1 cellular context compared by ENCODE assay signal in the genomic region with DNA sequence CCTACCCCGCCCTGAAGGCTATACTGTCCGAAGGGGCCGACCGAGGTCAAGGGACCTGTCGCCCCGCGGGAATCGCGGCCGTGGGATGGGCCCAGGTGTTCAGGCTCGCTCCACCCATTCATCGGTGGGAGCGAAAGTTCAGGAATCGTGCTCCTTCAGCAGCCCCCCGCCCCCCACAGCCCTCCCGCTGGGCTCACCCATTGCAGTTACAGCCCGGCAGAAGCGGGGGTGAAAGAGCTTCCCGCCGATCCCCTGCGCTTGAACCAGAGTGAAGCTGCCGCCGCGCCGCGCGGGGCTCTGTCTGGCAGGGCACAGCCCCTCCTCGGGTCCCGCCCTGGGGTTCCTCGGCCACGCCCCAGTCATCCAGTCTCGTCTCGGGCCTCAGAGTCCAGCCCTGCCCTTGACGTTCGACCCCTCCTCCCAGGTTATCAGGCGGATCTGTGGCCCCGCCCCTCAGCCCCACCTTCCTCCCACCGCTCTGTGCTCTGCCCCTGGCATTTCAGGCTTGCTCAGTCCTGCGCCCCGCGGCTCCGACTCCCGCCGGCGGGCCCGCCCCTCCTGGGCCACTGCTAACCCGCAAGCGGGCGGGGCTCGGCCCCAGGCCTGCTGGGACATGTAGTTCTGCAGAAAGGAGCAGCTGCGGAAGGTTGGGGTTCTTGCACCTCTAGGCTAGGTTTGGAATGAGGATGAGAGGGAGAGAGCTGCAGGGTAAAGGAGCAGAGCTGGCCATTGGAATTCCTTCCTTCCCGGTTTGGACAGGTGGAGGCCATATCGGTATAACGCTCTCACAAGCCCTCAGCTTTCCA.
TF ChIP-seq lines count a peak whose summit lies in the region.

A gene (minus strand): TSS at position 303 of the 806 bp plus-strand sequence. CDS start 3,955 bp downstream, outside the sequence.

TF ChIP-seq in HepG2, 621 proteins besides CTCF, POLR2A, EP300 and RAD21 (continued from another document and continues in another):
- TF ChIP-seq, protein P1, sequence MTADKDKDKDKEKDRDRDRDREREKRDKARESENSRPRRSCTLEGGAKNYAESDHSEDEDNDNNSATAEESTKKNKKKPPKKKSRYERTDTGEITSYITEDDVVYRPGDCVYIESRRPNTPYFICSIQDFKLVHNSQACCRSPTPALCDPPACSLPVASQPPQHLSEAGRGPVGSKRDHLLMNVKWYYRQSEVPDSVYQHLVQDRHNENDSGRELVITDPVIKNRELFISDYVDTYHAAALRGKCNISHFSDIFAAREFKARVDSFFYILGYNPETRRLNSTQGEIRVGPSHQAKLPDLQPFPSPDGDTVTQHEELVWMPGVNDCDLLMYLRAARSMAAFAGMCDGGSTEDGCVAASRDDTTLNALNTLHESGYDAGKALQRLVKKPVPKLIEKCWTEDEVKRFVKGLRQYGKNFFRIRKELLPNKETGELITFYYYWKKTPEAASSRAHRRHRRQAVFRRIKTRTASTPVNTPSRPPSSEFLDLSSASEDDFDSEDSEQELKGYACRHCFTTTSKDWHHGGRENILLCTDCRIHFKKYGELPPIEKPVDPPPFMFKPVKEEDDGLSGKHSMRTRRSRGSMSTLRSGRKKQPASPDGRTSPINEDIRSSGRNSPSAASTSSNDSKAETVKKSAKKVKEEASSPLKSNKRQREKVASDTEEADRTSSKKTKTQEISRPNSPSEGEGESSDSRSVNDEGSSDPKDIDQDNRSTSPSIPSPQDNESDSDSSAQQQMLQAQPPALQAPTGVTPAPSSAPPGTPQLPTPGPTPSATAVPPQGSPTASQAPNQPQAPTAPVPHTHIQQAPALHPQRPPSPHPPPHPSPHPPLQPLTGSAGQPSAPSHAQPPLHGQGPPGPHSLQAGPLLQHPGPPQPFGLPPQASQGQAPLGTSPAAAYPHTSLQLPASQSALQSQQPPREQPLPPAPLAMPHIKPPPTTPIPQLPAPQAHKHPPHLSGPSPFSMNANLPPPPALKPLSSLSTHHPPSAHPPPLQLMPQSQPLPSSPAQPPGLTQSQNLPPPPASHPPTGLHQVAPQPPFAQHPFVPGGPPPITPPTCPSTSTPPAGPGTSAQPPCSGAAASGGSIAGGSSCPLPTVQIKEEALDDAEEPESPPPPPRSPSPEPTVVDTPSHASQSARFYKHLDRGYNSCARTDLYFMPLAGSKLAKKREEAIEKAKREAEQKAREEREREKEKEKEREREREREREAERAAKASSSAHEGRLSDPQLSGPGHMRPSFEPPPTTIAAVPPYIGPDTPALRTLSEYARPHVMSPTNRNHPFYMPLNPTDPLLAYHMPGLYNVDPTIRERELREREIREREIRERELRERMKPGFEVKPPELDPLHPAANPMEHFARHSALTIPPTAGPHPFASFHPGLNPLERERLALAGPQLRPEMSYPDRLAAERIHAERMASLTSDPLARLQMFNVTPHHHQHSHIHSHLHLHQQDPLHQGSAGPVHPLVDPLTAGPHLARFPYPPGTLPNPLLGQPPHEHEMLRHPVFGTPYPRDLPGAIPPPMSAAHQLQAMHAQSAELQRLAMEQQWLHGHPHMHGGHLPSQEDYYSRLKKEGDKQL (CRISPR knock-in tag; IDR thresholded peaks at IDR 0.05; ENCODE audit: low read depth), result no peak
- TF ChIP-seq ZNF562 (CRISPR knock-in tag; IDR thresholded peaks at IDR 0.05; ENCODE audit: borderline replicate concordance), result no peak
- peak; percentile 39; the same call in 1 of the 2 replicates for TF ChIP-seq SRY (CRISPR knock-in tag; IDR thresholded peaks at IDR 0.05)
- TF ChIP-seq ZNF549 (CRISPR knock-in tag; IDR thresholded peaks at IDR 0.05), result no peak
- TF ChIP-seq, protein P2, sequence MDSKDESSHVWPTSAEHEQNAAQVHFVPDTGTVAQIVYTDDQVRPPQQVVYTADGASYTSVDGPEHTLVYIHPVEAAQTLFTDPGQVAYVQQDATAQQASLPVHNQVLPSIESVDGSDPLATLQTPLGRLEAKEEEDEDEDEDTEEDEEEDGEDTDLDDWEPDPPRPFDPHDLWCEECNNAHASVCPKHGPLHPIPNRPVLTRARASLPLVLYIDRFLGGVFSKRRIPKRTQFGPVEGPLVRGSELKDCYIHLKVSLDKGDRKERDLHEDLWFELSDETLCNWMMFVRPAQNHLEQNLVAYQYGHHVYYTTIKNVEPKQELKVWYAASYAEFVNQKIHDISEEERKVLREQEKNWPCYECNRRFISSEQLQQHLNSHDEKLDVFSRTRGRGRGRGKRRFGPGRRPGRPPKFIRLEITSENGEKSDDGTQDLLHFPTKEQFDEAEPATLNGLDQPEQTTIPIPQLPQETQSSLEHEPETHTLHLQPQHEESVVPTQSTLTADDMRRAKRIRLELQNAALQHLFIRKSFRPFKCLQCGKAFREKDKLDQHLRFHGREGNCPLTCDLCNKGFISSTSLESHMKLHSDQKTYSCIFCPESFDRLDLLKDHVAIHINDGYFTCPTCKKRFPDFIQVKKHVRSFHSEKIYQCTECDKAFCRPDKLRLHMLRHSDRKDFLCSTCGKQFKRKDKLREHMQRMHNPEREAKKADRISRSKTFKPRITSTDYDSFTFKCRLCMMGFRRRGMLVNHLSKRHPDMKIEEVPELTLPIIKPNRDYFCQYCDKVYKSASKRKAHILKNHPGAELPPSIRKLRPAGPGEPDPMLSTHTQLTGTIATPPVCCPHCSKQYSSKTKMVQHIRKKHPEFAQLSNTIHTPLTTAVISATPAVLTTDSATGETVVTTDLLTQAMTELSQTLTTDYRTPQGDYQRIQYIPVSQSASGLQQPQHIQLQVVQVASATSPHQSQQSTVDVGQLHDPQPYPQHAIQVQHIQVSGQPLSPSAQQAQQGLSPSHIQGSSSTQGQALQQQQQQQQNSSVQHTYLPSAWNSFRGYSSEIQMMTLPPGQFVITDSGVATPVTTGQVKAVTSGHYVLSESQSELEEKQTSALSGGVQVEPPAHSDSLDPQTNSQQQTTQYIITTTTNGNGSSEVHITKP (CRISPR knock-in tag; IDR thresholded peaks at IDR 0.05; ENCODE audit: low read depth), result peak; percentile 64; the same call in 1 of the 2 replicates
- no peak for TF ChIP-seq CHD4 (IDR thresholded peaks at IDR 0.05; ENCODE audit: borderline replicate concordance, low read length)
- TF ChIP-seq MZF1 (CRISPR knock-in tag; IDR thresholded peaks at IDR 0.05; ENCODE audit: borderline replicate concordance), result no peak
- TF ChIP-seq SP5 (CRISPR knock-in tag; IDR thresholded peaks at IDR 0.05; ENCODE audit: borderline replicate concordance, low read depth), result peak; percentile 97
- TF ChIP-seq RXRA (CRISPR knock-in tag; IDR thresholded peaks at IDR 0.05), result peak; percentile 87
- TF ChIP-seq TGIF2 (CRISPR knock-in tag; IDR thresholded peaks at IDR 0.05), result peak; percentile 92
- no peak for TF ChIP-seq ZNF674 (CRISPR knock-in tag; IDR thresholded peaks at IDR 0.05; ENCODE audit: low read depth)
- TF ChIP-seq ZSCAN9 (CRISPR knock-in tag; IDR thresholded peaks at IDR 0.05; ENCODE audit: borderline replicate concordance), result peak; percentile 30; the same call in 1 of the 2 replicates
- no peak for TF ChIP-seq ATAD3A (CRISPR knock-in tag; IDR thresholded peaks at IDR 0.05)
- TF ChIP-seq ETV5 (CRISPR knock-in tag; IDR thresholded peaks at IDR 0.05; ENCODE audit: borderline replicate concordance), result no peak
- TF ChIP-seq HNRNPUL1 (IDR thresholded peaks at IDR 0.05; ENCODE audit: low read depth, low read length), result no peak
- TF ChIP-seq, protein P3, sequence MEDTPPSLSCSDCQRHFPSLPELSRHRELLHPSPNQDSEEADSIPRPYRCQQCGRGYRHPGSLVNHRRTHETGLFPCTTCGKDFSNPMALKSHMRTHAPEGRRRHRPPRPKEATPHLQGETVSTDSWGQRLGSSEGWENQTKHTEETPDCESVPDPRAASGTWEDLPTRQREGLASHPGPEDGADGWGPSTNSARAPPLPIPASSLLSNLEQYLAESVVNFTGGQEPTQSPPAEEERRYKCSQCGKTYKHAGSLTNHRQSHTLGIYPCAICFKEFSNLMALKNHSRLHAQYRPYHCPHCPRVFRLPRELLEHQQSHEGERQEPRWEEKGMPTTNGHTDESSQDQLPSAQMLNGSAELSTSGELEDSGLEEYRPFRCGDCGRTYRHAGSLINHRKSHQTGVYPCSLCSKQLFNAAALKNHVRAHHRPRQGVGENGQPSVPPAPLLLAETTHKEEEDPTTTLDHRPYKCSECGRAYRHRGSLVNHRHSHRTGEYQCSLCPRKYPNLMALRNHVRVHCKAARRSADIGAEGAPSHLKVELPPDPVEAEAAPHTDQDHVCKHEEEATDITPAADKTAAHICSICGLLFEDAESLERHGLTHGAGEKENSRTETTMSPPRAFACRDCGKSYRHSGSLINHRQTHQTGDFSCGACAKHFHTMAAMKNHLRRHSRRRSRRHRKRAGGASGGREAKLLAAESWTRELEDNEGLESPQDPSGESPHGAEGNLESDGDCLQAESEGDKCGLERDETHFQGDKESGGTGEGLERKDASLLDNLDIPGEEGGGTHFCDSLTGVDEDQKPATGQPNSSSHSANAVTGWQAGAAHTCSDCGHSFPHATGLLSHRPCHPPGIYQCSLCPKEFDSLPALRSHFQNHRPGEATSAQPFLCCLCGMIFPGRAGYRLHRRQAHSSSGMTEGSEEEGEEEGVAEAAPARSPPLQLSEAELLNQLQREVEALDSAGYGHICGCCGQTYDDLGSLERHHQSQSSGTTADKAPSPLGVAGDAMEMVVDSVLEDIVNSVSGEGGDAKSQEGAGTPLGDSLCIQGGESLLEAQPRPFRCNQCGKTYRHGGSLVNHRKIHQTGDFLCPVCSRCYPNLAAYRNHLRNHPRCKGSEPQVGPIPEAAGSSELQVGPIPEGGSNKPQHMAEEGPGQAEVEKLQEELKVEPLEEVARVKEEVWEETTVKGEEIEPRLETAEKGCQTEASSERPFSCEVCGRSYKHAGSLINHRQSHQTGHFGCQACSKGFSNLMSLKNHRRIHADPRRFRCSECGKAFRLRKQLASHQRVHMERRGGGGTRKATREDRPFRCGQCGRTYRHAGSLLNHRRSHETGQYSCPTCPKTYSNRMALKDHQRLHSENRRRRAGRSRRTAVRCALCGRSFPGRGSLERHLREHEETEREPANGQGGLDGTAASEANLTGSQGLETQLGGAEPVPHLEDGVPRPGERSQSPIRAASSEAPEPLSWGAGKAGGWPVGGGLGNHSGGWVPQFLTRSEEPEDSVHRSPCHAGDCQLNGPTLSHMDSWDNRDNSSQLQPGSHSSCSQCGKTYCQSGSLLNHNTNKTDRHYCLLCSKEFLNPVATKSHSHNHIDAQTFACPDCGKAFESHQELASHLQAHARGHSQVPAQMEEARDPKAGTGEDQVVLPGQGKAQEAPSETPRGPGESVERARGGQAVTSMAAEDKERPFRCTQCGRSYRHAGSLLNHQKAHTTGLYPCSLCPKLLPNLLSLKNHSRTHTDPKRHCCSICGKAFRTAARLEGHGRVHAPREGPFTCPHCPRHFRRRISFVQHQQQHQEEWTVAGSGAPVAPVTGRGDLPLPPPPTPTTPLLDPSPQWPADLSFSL (CRISPR knock-in tag; IDR thresholded peaks at IDR 0.05), result no peak
- TF ChIP-seq HCFC1 (IDR thresholded peaks at IDR 0.05; ENCODE audit: low read depth, low read length), result peak; percentile 90
- TF ChIP-seq ZFP1 (CRISPR knock-in tag; IDR thresholded peaks at IDR 0.05), result no peak
- TF ChIP-seq, protein P4, sequence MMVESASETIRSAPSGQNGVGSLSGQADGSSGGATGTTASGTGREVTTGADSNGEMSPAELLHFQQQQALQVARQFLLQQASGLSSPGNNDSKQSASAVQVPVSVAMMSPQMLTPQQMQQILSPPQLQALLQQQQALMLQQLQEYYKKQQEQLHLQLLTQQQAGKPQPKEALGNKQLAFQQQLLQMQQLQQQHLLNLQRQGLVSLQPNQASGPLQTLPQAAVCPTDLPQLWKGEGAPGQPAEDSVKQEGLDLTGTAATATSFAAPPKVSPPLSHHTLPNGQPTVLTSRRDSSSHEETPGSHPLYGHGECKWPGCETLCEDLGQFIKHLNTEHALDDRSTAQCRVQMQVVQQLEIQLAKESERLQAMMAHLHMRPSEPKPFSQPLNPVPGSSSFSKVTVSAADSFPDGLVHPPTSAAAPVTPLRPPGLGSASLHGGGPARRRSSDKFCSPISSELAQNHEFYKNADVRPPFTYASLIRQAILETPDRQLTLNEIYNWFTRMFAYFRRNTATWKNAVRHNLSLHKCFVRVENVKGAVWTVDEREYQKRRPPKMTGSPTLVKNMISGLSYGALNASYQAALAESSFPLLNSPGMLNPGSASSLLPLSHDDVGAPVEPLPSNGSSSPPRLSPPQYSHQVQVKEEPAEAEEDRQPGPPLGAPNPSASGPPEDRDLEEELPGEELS (CRISPR knock-in tag; IDR thresholded peaks at IDR 0.05), result peak; percentile 75
- TF ChIP-seq ZNF891 (CRISPR knock-in tag; IDR thresholded peaks at IDR 0.05), result no peak
- TF ChIP-seq REL (CRISPR knock-in tag; conservative IDR thresholded peaks at IDR 0.05), result 0 out of 2 replicates have a peak, but pooled peaks have one; percentile 71
- TF ChIP-seq RFXAP (CRISPR knock-in tag; IDR thresholded peaks at IDR 0.05; ENCODE audit: borderline replicate concordance), result 0 out of 2 replicates have a peak, but pooled peaks have one; percentile 51
- TF ChIP-seq, protein P5, sequence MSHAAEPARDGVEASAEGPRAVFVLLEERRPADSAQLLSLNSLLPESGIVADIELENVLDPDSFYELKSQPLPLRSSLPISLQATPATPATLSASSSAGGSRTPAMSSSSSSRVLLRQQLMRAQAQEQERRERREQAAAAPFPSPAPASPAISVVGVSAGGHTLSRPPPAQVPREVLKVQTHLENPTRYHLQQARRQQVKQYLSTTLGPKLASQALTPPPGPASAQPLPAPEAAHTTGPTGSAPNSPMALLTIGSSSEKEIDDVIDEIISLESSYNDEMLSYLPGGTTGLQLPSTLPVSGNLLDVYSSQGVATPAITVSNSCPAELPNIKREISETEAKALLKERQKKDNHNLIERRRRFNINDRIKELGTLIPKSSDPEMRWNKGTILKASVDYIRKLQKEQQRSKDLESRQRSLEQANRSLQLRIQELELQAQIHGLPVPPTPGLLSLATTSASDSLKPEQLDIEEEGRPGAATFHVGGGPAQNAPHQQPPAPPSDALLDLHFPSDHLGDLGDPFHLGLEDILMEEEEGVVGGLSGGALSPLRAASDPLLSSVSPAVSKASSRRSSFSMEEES (CRISPR knock-in tag; IDR thresholded peaks at IDR 0.05), result peak; percentile 27; the same call in 1 of the 2 replicates
- no peak for TF ChIP-seq ZNF577 (CRISPR knock-in tag; IDR thresholded peaks at IDR 0.05; ENCODE audit: borderline replicate concordance, low read depth)
- TF ChIP-seq SRSF1 (optimal IDR thresholded peaks at IDR 0.05; ENCODE audit: low read depth, low read length), result peak; percentile 32
- no peak for TF ChIP-seq NR1H2 (CRISPR knock-in tag; IDR thresholded peaks at IDR 0.05; ENCODE audit: borderline replicate concordance, low read depth)
- TF ChIP-seq ZNF550 (CRISPR knock-in tag; IDR thresholded peaks at IDR 0.05; ENCODE audit: borderline replicate concordance), result no peak
- TF ChIP-seq SOX13 (IDR thresholded peaks at IDR 0.05), result no peak
- TF ChIP-seq SOX13 (CRISPR knock-in tag; conservative IDR thresholded peaks at IDR 0.05 in 1 of 2, IDR thresholded peaks at IDR 0.05 in 1 of 2), result peak in 1 of 2 experiments; percentile 54; a peak in 2 of 4 replicates
- no peak for TF ChIP-seq TEAD2 (CRISPR knock-in tag; IDR thresholded peaks at IDR 0.05)
- no peak for TF ChIP-seq PAF1 (CRISPR knock-in tag; IDR thresholded peaks at IDR 0.05)
- TF ChIP-seq NR3C1 (CRISPR knock-in tag; IDR thresholded peaks at IDR 0.05), result no peak
- no peak for TF ChIP-seq NONO (IDR thresholded peaks at IDR 0.05)
- peak; percentile 81 for TF ChIP-seq NONO (CRISPR knock-in tag; conservative IDR thresholded peaks at IDR 0.05)
- TF ChIP-seq SMYD3 (CRISPR knock-in tag; IDR thresholded peaks at IDR 0.05), result no peak
- TF ChIP-seq CC2D1A (CRISPR knock-in tag; IDR thresholded peaks at IDR 0.05), result no peak
- TF ChIP-seq ZNF33A (CRISPR knock-in tag; IDR thresholded peaks at IDR 0.05; ENCODE audit: borderline replicate concordance), result no peak
- TF ChIP-seq PTBP1 (IDR thresholded peaks at IDR 0.05; ENCODE audit: low read depth, low read length, poor library complexity, severe bottlenecking), result no peak
- peak; percentile 47 for TF ChIP-seq HNRNPK (IDR thresholded peaks at IDR 0.05; ENCODE audit: low read depth, low read length, poor library complexity, severe bottlenecking)
